2 cellular contexts compared by ENCODE assay signal in genomic region chr19:19719798-19720197, GRCh38.
TF ChIP-seq lines count a peak whose summit lies in the region.

No MANE protein-coding gene starts in this region.

TF ChIP-seq in HepG2, 621 proteins besides CTCF, POLR2A, EP300 and RAD21:
- TF ChIP-seq ZNF335 (CRISPR knock-in tag; IDR thresholded peaks at IDR 0.05) (no peak), ZNF101 (CRISPR knock-in tag; IDR thresholded peaks at IDR 0.05; ENCODE audit: borderline replicate concordance, low read depth) (peak; percentile 97; the same call in 1 of the 2 replicates)

TF ChIP-seq in liver, 16 proteins besides CTCF, POLR2A, EP300 and RAD21:
- TF ChIP-seq EGR1 (IDR thresholded peaks at IDR 0.05; ENCODE audit: low read depth in 2 of 2) (no peak), SP1 (IDR thresholded peaks at IDR 0.05) (no peak), JUND (IDR thresholded peaks at IDR 0.05) (no peak), GABPA (IDR thresholded peaks at IDR 0.05 in 1 of 2, conservative IDR thresholded peaks at IDR 0.05 in 1 of 2) (no peak), NR2F2 (IDR thresholded peaks at IDR 0.05) (no peak), REST (IDR thresholded peaks at IDR 0.05) (no peak), RXRA (IDR thresholded peaks at IDR 0.05) (no peak), MAX (IDR thresholded peaks at IDR 0.05) (no peak), TAF1 (conservative IDR thresholded peaks at IDR 0.05) (no peak), HNF4A (conservative IDR thresholded peaks at IDR 0.05) (no peak), HNF4G (IDR thresholded peaks at IDR 0.05) (no peak), ZBTB33 (IDR thresholded peaks at IDR 0.05) (no peak)
